ENCODE assay signal across 9 cellular contexts in the genomic region with DNA sequence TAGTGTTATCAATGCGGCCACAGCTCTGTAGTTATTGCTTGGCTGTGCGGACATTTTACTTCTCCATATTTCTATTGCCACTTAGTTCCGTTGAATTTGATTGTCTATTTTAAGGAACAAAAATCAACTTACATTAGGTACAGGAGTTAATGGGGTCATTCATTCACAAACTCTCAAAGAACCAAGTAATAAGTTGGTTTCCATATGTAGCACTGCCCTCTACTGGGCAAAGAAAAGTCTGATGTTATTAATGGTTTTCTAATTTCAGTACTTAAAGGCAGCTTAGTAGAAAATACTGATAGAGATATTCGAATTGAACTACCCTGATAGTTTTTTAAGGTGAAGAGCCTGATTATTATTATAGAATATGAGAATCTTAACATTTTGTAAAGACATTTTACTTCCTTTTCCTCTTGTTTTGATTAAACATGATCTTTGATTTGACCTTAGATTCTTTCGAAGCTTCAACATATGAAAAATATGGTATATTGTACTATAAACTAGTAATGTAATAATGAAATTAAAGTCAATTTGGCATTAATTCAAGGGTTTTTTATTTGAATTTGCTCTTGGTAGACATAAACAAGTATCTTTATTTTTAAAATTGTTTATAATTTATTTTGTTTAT.
A peak's percentile ranks its signal among the peaks of the same experiment; 100 is the strongest.
DNase-seq lines count a peak whose midpoint lies in the region; ATAC-seq and TF ChIP-seq lines count a peak whose summit lies in the region.
"Had no signal": no experiment of that assay in that cellular context is flagged by ENCODE, and none has a peak within 500 bp of the region (broad histone marks: within the 10 kb centered on the region; RNA-seq: fewer than 3 reads in every experiment).

No MANE protein-coding gene starts in this region.

- no peaks in the 10 kb centered on the region for H3K27me3 ChIP-seq in adipocyte (replicated peaks; ENCODE audit: control insufficient read depth, insufficient read depth, low read length)
- no peaks in the 10 kb centered on the region for H3K27me3 ChIP-seq in left lung
- H3K27me3 ChIP-seq: SJCRH30 had no signal

- H3K4me1 ChIP-seq in adipocyte (ENCODE audit: control insufficient read depth, insufficient read depth, low read length) (no peaks in the 10 kb centered on the region), left lung (no peaks in the 10 kb centered on the region)
- H3K4me1 ChIP-seq: SJCRH30 had no signal

- in situ Hi-C loops in Caki2 (cut with HindIII; ENCODE audit: low pct_unique_long_range_greater_than_20kb, low sequenced_read_pairs), result no loop called here

- WGBS in lower leg skin, 2 donors, result 47 to 53% methylated on average over 5 of the region's 5 CpGs

- peak; percentile 58 for ATAC-seq in GM21526 (IDR thresholded peaks at IDR 0.05; ENCODE audit: low FRiP score, unreplicated experiment)
- ATAC-seq in left lung, result peak; percentile 54

- TF ChIP-seq POLR2A in lower leg skin (IDR thresholded peaks at IDR 0.05), result no peak

- intact Hi-C loops in left lung (cut with DNase I) (no loop called here), lower leg skin (cut with DNase I; ENCODE audit: low total_unique reads) (no loop called here)

- H3K4me3 ChIP-seq in adipocyte (ENCODE audit: low read length), result no peak overlapping the region
- H3K4me3 ChIP-seq in left lung, result no peak overlapping the region
- no peak overlapping the region for H3K4me3 ChIP-seq in lower leg skin (ENCODE audit: low read depth, poor library complexity, severe bottlenecking)
- H3K4me3 ChIP-seq: SJCRH30 had no signal

- H3K9me3 ChIP-seq in adipocyte (ENCODE audit: control insufficient read depth, low read length) (no peaks in the 10 kb centered on the region), left lung (peaks cover 0 to 14% of the 10 kb centered on the region in 2 donors)
- H3K9me3 ChIP-seq: SJCRH30 had no signal

- no peak overlapping the region for H3K9ac ChIP-seq in adipocyte (ENCODE audit: low read length)

- DNase-seq in Caki2 (ENCODE audit: low read depth) (peak; percentile 19), NCI-H2081 treated with DMSO at 0.1 percent for 48 hours (lab: John Stamatoyannopoulos, UW) (peak; percentile 66), adipocyte (ENCODE audit: low read depth) (peak; percentile 59), left lung (no peak), COLO668 (lab: John Stamatoyannopoulos, UW; ENCODE audit: unreplicated experiment) (no peak), lower leg skin (ENCODE audit: low spot score in 2 of 2) (no peak)
- DNase-seq in stimulated activated CD4-positive, alpha-beta T cell treated with anti-CD3 and anti-CD28 coated beads, Interleukin-12 subunit alpha, Interleukin-12 subunit beta, amount 100 ng/mL, for 4 hours, result no peak

- TF ChIP-seq CTCF in left lung (IDR thresholded peaks at IDR 0.05), result peak in 1 of 2 donors; percentile 25
- TF ChIP-seq CTCF in lower leg skin (IDR thresholded peaks at IDR 0.05), result no peak

- no peaks in the 10 kb centered on the region for H3K36me3 ChIP-seq in adipocyte (ENCODE audit: control insufficient read depth, insufficient read depth, low read length, severe bottlenecking)
- H3K36me3 ChIP-seq in left lung, result no peaks in the 10 kb centered on the region
- H3K36me3 ChIP-seq: SJCRH30 had no signal

- H3K27ac ChIP-seq in left lung, result no peak overlapping the region
- H3K27ac ChIP-seq: SJCRH30 had no signal

Comparison
In these comparisons a context has a peak if more than half of its experiments do, and no peak if none do; other contexts are left out.
1. DNase-seq: peak in Caki2 (single experiment), NCI-H2081 treated with DMSO at 0.1 percent for 48 hours (single experiment) and adipocyte (single experiment); none in left lung (0 of 2), COLO668 (single experiment), stimulated activated CD4-positive, alpha-beta T cell treated with anti-CD3 and anti-CD28 coated beads, Interleukin-12 subunit alpha, Interleukin-12 subunit beta, amount 100 ng/mL, for 4 hours (single experiment) and lower leg skin (0 of 2).